In genomic region chr16:29808219-29808900, GRCh38 we compare ENCODE assay signal across 8 cellular contexts. TPM values are rescaled to one million over a fixed set of nuclear protein-coding genes. Genes with fewer than 3 reads are reported as not detected.
DNase-seq lines count a peak whose midpoint lies in the region; ATAC-seq and TF ChIP-seq lines count a peak whose summit lies in the region.

No MANE protein-coding gene starts in this region.

- peak overlapping the region; percentile 79 for H3K18ac ChIP-seq in IMR-90 (ENCODE audit: low read depth, low read length)

- TF ChIP-seq POLR2A in IMR-90 (IDR thresholded peaks at IDR 0.05; ENCODE audit: low read depth, low read length) (no peak), uterus (IDR thresholded peaks at IDR 0.05) (no peak)

- peak overlapping the region; percentile 96 for H3K4me2 ChIP-seq in IMR-90 (ENCODE audit: low read depth, low read length)

- H2BK20ac ChIP-seq in IMR-90 (ENCODE audit: low read depth, low read length) = no peak overlapping the region

- H3K9ac ChIP-seq in IMR-90 (ENCODE audit: low read depth, low read length) = peak overlapping the region; percentile 85

- no peak for TF ChIP-seq CTCF in IMR-90 (conservative IDR thresholded peaks at IDR 0.05; ENCODE audit: low read depth, low read length)
- no peak for TF ChIP-seq CTCF in astrocyte of the cerebellum (IDR thresholded peaks at IDR 0.05; ENCODE audit: low read depth, low read length, missing control alignments)
- no peak for TF ChIP-seq CTCF in lung (IDR thresholded peaks at IDR 0.05; ENCODE audit: control extremely low read depth, extremely low read depth)
- TF ChIP-seq CTCF in uterus (IDR thresholded peaks at IDR 0.05) = no peak

- WGBS in IMR-90 (ENCODE audit: extremely low coverage in 2 of 2, insufficient read length in 1 of 2), 2 experiments = 34% methylated on average over 13 of the region's 25 CpGs; no CpG with 5 or more reads in 1 of the 2 experiments
- 41 to 52% methylated on average over 25 of the region's 25 CpGs for WGBS in lung, 2 donors

- H3K27ac ChIP-seq in ACC112 (ENCODE audit: low read depth, low read length) (peak overlapping the region; percentile 52), IMR-90 (ENCODE audit: insufficient read depth, low read length) (peak overlapping the region; percentile 91), lung (ENCODE audit: low read depth in 1 of 2, low read length in 1 of 2) (peak overlapping the region; percentile 75 to 79), uterus (peak overlapping the region; percentile 96 to 99)

- CTCF ChIA-PET in IMR-90 (lab: Yijun Ruan, JAX) = interaction anchor here (0.5 to 2.4 kb wide), 3 partner anchors 18 to 1318 kb away, joined by 3 to 10 read pairs (median 3); partner anchors contain the start of gene KIF22

- peak overlapping the region; percentile 60 for H4K91ac ChIP-seq in IMR-90 (ENCODE audit: insufficient read depth, low read depth, low read length)

- H2BK5ac ChIP-seq in IMR-90 (ENCODE audit: low read depth, low read length, poor library complexity, severe bottlenecking) = peak overlapping the region; percentile 82

- no peaks in the 10 kb centered on the region for H3K9me3 ChIP-seq in IMR-90 (ENCODE audit: control insufficient read depth, insufficient read depth, low read length)
- no peaks in the 10 kb centered on the region for H3K9me3 ChIP-seq in lung (ENCODE audit: control insufficient read depth in 2 of 2, insufficient read depth in 1 of 2, low read length in 1 of 2)
- no peaks in the 10 kb centered on the region for H3K9me3 ChIP-seq in uterus

- intact Hi-C loops in IMR-90 (cut with micrococcal nuclease) = no loop called here
- intact Hi-C loops in uterus (cut with DNase I; ENCODE audit: low total_unique reads) = no loop called here

- in situ Hi-C loops in IMR-90 (cut with MboI; ENCODE audit: low sequenced_read_pairs) = no loop called here
- in situ Hi-C loops in astrocyte of the cerebellum (cut with HindIII; ENCODE audit: low sequenced_read_pairs) = no loop called here

- H3K9me1 ChIP-seq in IMR-90 (ENCODE audit: insufficient read depth, low read length) = peaks cover 3% of the 10 kb centered on the region; the same call in 1 of the 2 replicates

- H2AK5ac ChIP-seq in IMR-90 (ENCODE audit: low read depth, low read length) = peak overlapping the region; percentile 79

- peaks cover 16% of the 10 kb centered on the region for H3K79me2 ChIP-seq in ACC112 (ENCODE audit: control insufficient read depth, insufficient read depth, low read length, unreplicated experiment)

- peaks cover 39% of the 10 kb centered on the region for H3K4me1 ChIP-seq in ACC112 (ENCODE audit: control insufficient read depth, insufficient read depth, low read length, unreplicated experiment)
- peaks cover 23% of the 10 kb centered on the region for H3K4me1 ChIP-seq in IMR-90 (ENCODE audit: control insufficient read depth, insufficient read depth, low read length)
- peaks cover 8 to 29% of the 10 kb centered on the region in 2 donors for H3K4me1 ChIP-seq in lung (ENCODE audit: control insufficient read depth in 2 of 2, insufficient read depth in 2 of 2, low read length in 2 of 2)
- peaks cover 11 to 35% of the 10 kb centered on the region in 2 donors for H3K4me1 ChIP-seq in uterus

- TF ChIP-seq RAD21 in IMR-90 (IDR thresholded peaks at IDR 0.05; ENCODE audit: low read length) = no peak

- dilution Hi-C loops in IMR-90 (cut with HindIII; ENCODE audit: low sequenced_read_pairs, unreplicated experiment) = no loop called here

- peak overlapping the region; percentile 48 for H2BK120ac ChIP-seq in IMR-90 (ENCODE audit: low read depth, low read length)

- H3K4ac ChIP-seq in IMR-90 (ENCODE audit: low read depth, low read length) = peak overlapping the region; percentile 88

- H3K23ac ChIP-seq in IMR-90 (ENCODE audit: low read depth, low read length) = peak overlapping the region; percentile 90; the same call in 1 of the 2 replicates

- H3K36me3 ChIP-seq in ACC112 (ENCODE audit: insufficient read depth, low read length) = peaks cover 9% of the 10 kb centered on the region; the same call in 1 of the 2 replicates
- peaks cover 12% of the 10 kb centered on the region for H3K36me3 ChIP-seq in IMR-90 (ENCODE audit: control insufficient read depth, insufficient read depth, low read length)
- peaks cover 0 to 16% of the 10 kb centered on the region in 2 donors for H3K36me3 ChIP-seq in lung (ENCODE audit: control insufficient read depth in 2 of 2, insufficient read depth in 2 of 2, low read length in 2 of 2)
- no peaks in the 10 kb centered on the region for H3K36me3 ChIP-seq in uterus

- H2BK15ac ChIP-seq in IMR-90 (ENCODE audit: low read depth, low read length) = no peak overlapping the region

- BruUV-seq in IMR-90 (replicated peaks; lab: Mats Ljungman, UMichigan) = no TSS peak

- DNase-seq in IMR-90 (no peak), astrocyte of the cerebellum (ENCODE audit: low read depth) (no peak), lung (ENCODE audit: low spot score) (no peak), uterus (peak; percentile 31 to 54), germinal center (ENCODE audit: low spot score) (no peak)

- peak overlapping the region; percentile 95 for H2AK9ac ChIP-seq in IMR-90 (replicated peaks; ENCODE audit: low read depth, low read length, poor library complexity)

- H3K79me1 ChIP-seq in IMR-90 (ENCODE audit: low read depth in 1 of 2, low read length in 2 of 2) = peaks cover 8 to 43% of the 10 kb centered on the region in 2 experiments; a peak in 3 of 4 replicates

- H4K20me1 ChIP-seq in IMR-90 (ENCODE audit: insufficient read depth, low read length) = peaks cover 30% of the 10 kb centered on the region

- no peaks in the 10 kb centered on the region for H3K27me3 ChIP-seq in ACC112 (ENCODE audit: insufficient read depth, low read length)
- H3K27me3 ChIP-seq in IMR-90 (ENCODE audit: control insufficient read depth, insufficient read depth, low read length) = no peaks in the 10 kb centered on the region
- no peaks in the 10 kb centered on the region for H3K27me3 ChIP-seq in lung (ENCODE audit: control insufficient read depth, insufficient read depth)
- H3K27me3 ChIP-seq in uterus = no peaks in the 10 kb centered on the region

- peak overlapping the region; percentile 90 for H3K14ac ChIP-seq in IMR-90 (replicated peaks; ENCODE audit: low read depth, low read length)

- peak overlapping the region; percentile 37 for H3K56ac ChIP-seq in IMR-90 (ENCODE audit: extremely low read depth, insufficient read depth, low read length)

- peak overlapping the region; percentile 1 to 82; a peak in 2 of 4 replicates for H4K8ac ChIP-seq in IMR-90 (ENCODE audit: low read depth in 2 of 2, low read length in 2 of 2)

- H2AFZ ChIP-seq in ACC112 (ENCODE audit: low read length, unreplicated experiment) (no peak overlapping the region), IMR-90 (replicated peaks; ENCODE audit: low read length, poor library complexity) (peak overlapping the region; percentile 55)

- peak overlapping the region; percentile 86 for H3K4me3 ChIP-seq in ACC112 (ENCODE audit: low read depth, low read length)
- peak overlapping the region; percentile 62 for H3K4me3 ChIP-seq in IMR-90 (ENCODE audit: insufficient read depth, low read depth, low read length)
- peak overlapping the region; percentile 57 for H3K4me3 ChIP-seq in astrocyte of the cerebellum (ENCODE audit: low read depth, low read length)
- H3K4me3 ChIP-seq in lung = no peak overlapping the region
- H3K4me3 ChIP-seq in uterus = peak overlapping the region; percentile 35 to 61

- POLR2A ChIA-PET in IMR-90 (lab: Charles Lee; ENCODE audit: unreplicated experiment) = no interaction called here

- ATAC-seq in IMR-90 (ENCODE audit: low read depth) = no peak
- ATAC-seq in lung (ENCODE audit: insufficient read depth, low FRiP score) = no peak
- ATAC-seq in HG03159 (IDR thresholded peaks at IDR 0.05; ENCODE audit: unreplicated experiment) = no peak
- no peak for ATAC-seq in HG03139 (IDR thresholded peaks at IDR 0.05; ENCODE audit: unreplicated experiment)

- peak overlapping the region; percentile 76 for H4K5ac ChIP-seq in IMR-90 (ENCODE audit: low read depth, low read length)

TF ChIP-seq in IMR-90, 13 proteins besides CTCF, POLR2A, EP300 and RAD21 (continues in another document):
- peak; percentile 84 for TF ChIP-seq MAFK (IDR thresholded peaks at IDR 0.05; ENCODE audit: low read depth, low read length)
- no peak for TF ChIP-seq RCOR1 (IDR thresholded peaks at IDR 0.05; ENCODE audit: insufficient replicate concordance, low read length)

RNA-seq across cellular contexts. Expression of gene MAZ, which starts 2.0 kb away (rescaled TPM):
- total RNA-seq in IMR-90 (2012; rRNA removed) (113 and 127 TPM in 2 replicates), lung (100 to 1,000 TPM in 1 of 2 donors, 10 to 100 TPM in 1; 94.9 to 159 TPM), uterus (100 to 1,000 TPM in 1 of 4 donors, 10 to 100 TPM in 3; 32.8 to 200 (median 67.5) TPM)
- polyA plus RNA-seq in IMR-90 (2012; rRNA removed) (124 and 138 TPM in 2 replicates), lung (100 to 1,000 TPM; 112 to 170 TPM)
- polyA plus RNA-seq in IMR-90 (2012; cell fraction: cytosol; rRNA removed) = 55.6 and 129 TPM in 2 replicates
- polyA plus RNA-seq in IMR-90 (2012; cell fraction: nucleus; rRNA removed; ENCODE audit: low replicate concordance) = 105 and 180 TPM in 2 replicates

RNA-seq across cellular contexts. Expression of gene PRRT2, which starts 3.6 kb away (rescaled TPM):
- total RNA-seq in IMR-90 (2012; rRNA removed) = 0.90 and 1.4 TPM in 2 replicates
- 10.5 and 10.7 TPM in 2 replicates for polyA plus RNA-seq in IMR-90 (2012; rRNA removed)
- 2.2 and 2.7 TPM in 2 replicates for polyA plus RNA-seq in IMR-90 (2012; cell fraction: cytosol; rRNA removed)
- 150 and 201 TPM in 2 replicates for polyA plus RNA-seq in IMR-90 (2012; cell fraction: nucleus; rRNA removed; ENCODE audit: low replicate concordance)
- total RNA-seq in lung = 1 to 10 TPM; 1.2 to 6.5 TPM
- polyA plus RNA-seq in lung = 1 to 10 TPM in 1 of 2 donors, under 1 TPM in 1; 0.49 to 1.8 TPM
- 10 to 100 TPM; 20.2 to 54.5 (median 28.0) TPM for total RNA-seq in uterus

RNA-seq across cellular contexts. Expression of gene PAGR1, which starts 7.6 kb away (rescaled TPM):
- total RNA-seq in IMR-90 (2012; rRNA removed) (10.6 and 15.3 TPM in 2 replicates), lung (10 to 100 TPM; 18.4 to 23.1 TPM), uterus (10 to 100 TPM; 36.1 to 85.0 (median 46.9) TPM)
- polyA plus RNA-seq in IMR-90 (2012; rRNA removed) (22.1 and 26.4 TPM in 2 replicates), lung (10 to 100 TPM; 29.8 to 43.2 TPM)
- polyA plus RNA-seq in IMR-90 (2012; cell fraction: cytosol; rRNA removed) = 21.9 and 41.0 TPM in 2 replicates
- 159 and 162 TPM in 2 replicates for polyA plus RNA-seq in IMR-90 (2012; cell fraction: nucleus; rRNA removed; ENCODE audit: low replicate concordance)

RNA-seq across cellular contexts. Expression of gene MVP, which starts 11.9 kb away (rescaled TPM):
- total RNA-seq in IMR-90 (2012; rRNA removed) = 221 and 319 TPM in 2 replicates
- 204 and 231 TPM in 2 replicates for polyA plus RNA-seq in IMR-90 (2012; rRNA removed)
- 95.3 and 159 TPM in 2 replicates for polyA plus RNA-seq in IMR-90 (2012; cell fraction: cytosol; rRNA removed)
- 358 and 633 TPM in 2 replicates for polyA plus RNA-seq in IMR-90 (2012; cell fraction: nucleus; rRNA removed; ENCODE audit: low replicate concordance)
- total RNA-seq in lung = 100 to 1,000 TPM; 150 to 322 TPM
- polyA plus RNA-seq in lung = 100 to 1,000 TPM; 239 to 267 TPM
- 100 to 1,000 TPM in 1 of 4 donors, 10 to 100 TPM in 3; 38.4 to 132 (median 67.4) TPM for total RNA-seq in uterus

RNA-seq across cellular contexts. Expression of gene KIF22, which starts 17.8 kb away (rescaled TPM):
- total RNA-seq in IMR-90 (2012; rRNA removed) = 40.8 and 43.0 TPM in 2 replicates
- polyA plus RNA-seq in IMR-90 (2012; rRNA removed) = 65.1 and 66.0 TPM in 2 replicates
- 29.9 and 41.8 TPM in 2 replicates for polyA plus RNA-seq in IMR-90 (2012; cell fraction: cytosol; rRNA removed)
- polyA plus RNA-seq in IMR-90 (2012; cell fraction: nucleus; rRNA removed; ENCODE audit: low replicate concordance) = 96.9 and 151 TPM in 2 replicates
- 10 to 100 TPM; 24.3 to 27.6 TPM for total RNA-seq in lung
- 10 to 100 TPM; 22.1 to 84.9 TPM for polyA plus RNA-seq in lung
- 10 to 100 TPM in 3 of 4 donors, 1 to 10 TPM in 1; 5.9 to 70.4 (median 15.8) TPM for total RNA-seq in uterus

Comparison
In these comparisons a context has a peak if more than half of its experiments do, and no peak if none do; other contexts are left out.
1. DNase-seq: peak in uterus (2 of 2); none in IMR-90 (single experiment), astrocyte of the cerebellum (single experiment), lung (single experiment) and germinal center (single experiment).
2. Peak in every context shown above with its lines, with median percentiles within 50 percentile points of each other: H3K27ac ChIP-seq.